8 cellular contexts compared by ENCODE assay signal in the genomic region with DNA sequence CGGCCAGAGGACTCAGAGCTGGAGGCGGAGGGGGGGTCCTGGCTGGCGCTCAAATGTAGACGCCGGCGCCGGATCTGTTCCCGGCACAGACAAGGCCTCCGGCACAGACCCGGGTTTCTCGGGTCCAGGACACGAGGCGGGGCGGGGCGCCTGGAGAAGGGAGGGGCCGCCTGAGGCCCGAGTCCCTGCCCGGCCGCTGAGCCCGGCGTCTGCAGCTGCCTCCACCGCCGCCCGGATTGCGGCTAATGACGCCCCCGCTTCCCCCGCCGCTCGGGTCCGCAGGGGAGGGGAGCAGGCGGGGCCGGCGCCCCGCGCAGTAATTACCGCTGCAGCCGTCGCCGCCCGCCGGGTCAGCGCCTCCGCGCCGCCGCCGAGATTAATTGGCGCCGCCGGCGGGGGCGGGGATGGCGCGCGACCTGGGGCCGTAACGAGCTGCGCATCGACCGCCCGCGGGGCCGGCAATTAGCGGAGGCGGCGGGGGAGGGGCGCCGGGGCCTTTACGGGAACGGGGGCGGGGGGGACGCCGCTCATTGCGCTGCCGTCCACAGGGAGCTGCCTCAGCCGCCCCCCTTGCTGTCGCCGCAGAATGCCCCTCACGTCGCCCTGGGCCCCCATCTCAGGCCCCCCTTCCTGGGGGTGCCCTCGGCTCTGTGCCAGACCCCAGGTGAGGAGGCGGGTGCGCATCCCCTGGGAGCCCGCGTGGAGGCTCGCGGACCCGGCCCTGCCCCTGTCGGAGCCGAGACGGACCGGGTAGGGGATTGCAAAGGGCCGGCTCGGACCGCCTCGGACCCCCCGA. TPM values are rescaled to one million over a fixed set of nuclear protein-coding genes. Genes with fewer than 3 reads are reported as not detected.
DNase-seq lines count a peak whose midpoint lies in the region; ATAC-seq, FAIRE-seq and TF ChIP-seq lines count a peak whose summit lies in the region.

No MANE protein-coding gene starts in this region.

- H3K4me3 Mint-ChIP-seq in naive B cell, result peak overlapping the region; percentile 9 to 90 (median 82)

- H3K4me1 ChIP-seq in Loucy (ENCODE audit: insufficient read depth, low read length, poor library complexity, severe bottlenecking) (peaks cover 23% of the 10 kb centered on the region), esophagus (ENCODE audit: control insufficient read depth in 2 of 2, insufficient read depth in 2 of 2, low read length in 1 of 2) (peaks cover 13 to 23% of the 10 kb centered on the region in 2 donors)

- peak overlapping the region; percentile 78 for H3K4me2 ChIP-seq in Loucy (ENCODE audit: low read depth, low read length, poor library complexity, severe bottlenecking)

- H3K4me3 ChIP-seq in Loucy (ENCODE audit: low read length, poor library complexity, severe bottlenecking), result peak overlapping the region; percentile 68
- H3K4me3 ChIP-seq in esophagus (ENCODE audit: low read depth in 1 of 2, low read length in 2 of 2), result peak overlapping the region; percentile 21 to 25

- H3K36me3 ChIP-seq in Loucy (ENCODE audit: insufficient read depth, low read length) (no peaks in the 10 kb centered on the region; the same call in 1 of the 2 replicates), esophagus (ENCODE audit: control insufficient read depth in 2 of 2, insufficient read depth in 2 of 2, low read length in 1 of 2) (peaks cover 0 to 18% of the 10 kb centered on the region in 2 donors)

- H3K27me3 ChIP-seq in Loucy (ENCODE audit: insufficient read depth, low read length, poor library complexity, severe bottlenecking) (peaks cover 15% of the 10 kb centered on the region), esophagus (ENCODE audit: control insufficient read depth in 1 of 2, insufficient read depth in 2 of 2, low read length in 2 of 2) (peaks cover 0 to 31% of the 10 kb centered on the region in 2 donors)

- no peak for FAIRE-seq in HTR-8/SVneo (lab: Jason Lieb, UNC)

- H3K9me3 ChIP-seq in Loucy (ENCODE audit: insufficient read depth, low read depth, low read length) (no peaks in the 10 kb centered on the region), esophagus (ENCODE audit: control insufficient read depth in 2 of 2, insufficient read depth in 1 of 2, low read depth in 1 of 2, low read length in 1 of 2) (peaks cover 0 to 3% of the 10 kb centered on the region in 2 donors)

- H2AFZ ChIP-seq in Loucy (ENCODE audit: low read length), result peak overlapping the region; percentile 43; the same call in 1 of the 2 replicates

- peak; percentile 28 for DNase-seq in DMS79 (lab: John Stamatoyannopoulos, UW)
- DNase-seq in SW480 (ENCODE audit: low spot score), result peak; percentile 77
- no peak for DNase-seq in naive B cell
- no peak for DNase-seq in HTR-8/SVneo (ENCODE audit: insufficient read length, low spot score)
- DNase-seq in globus pallidus (ENCODE audit: low spot score), result no peak

- H3K9me2 ChIP-seq in Loucy (replicated peaks; ENCODE audit: low read depth, low read length), result no peaks in the 10 kb centered on the region

- no peaks in the 10 kb centered on the region for H3K79me2 ChIP-seq in Loucy (ENCODE audit: insufficient read depth, low read length)

- peak; percentile 16 to 28 for ATAC-seq in naive B cell (ENCODE audit: low read depth in 2 of 2)
- ATAC-seq in GM21786 (IDR thresholded peaks at IDR 0.05; ENCODE audit: unreplicated experiment), result no peak

- TF ChIP-seq CTCF in Loucy (conservative IDR thresholded peaks at IDR 0.05; ENCODE audit: low read length), result no peak

- H3K27me3 Mint-ChIP-seq in naive B cell, result peaks cover 4 to 44% (median 41%) of the 10 kb centered on the region in 3 donors

- peaks cover 0 to 9% of the 10 kb centered on the region in 2 donors for H3K36me3 Mint-ChIP-seq in naive B cell

- H3F3A ChIP-seq in Loucy (ENCODE audit: low read depth), result no peaks in the 10 kb centered on the region

- H4K20me1 ChIP-seq in Loucy (ENCODE audit: insufficient read depth, low read length, poor library complexity, severe bottlenecking), result no peaks in the 10 kb centered on the region

- H3K9ac ChIP-seq in Loucy (ENCODE audit: low read depth, low read length, poor library complexity, severe bottlenecking), result peak overlapping the region; percentile 22

- H3K27ac Mint-ChIP-seq in naive B cell, result peak overlapping the region in 1 of 6 donors; percentile 74

- peaks cover 9 to 16% (median 12%) of the 10 kb centered on the region in 3 donors for H3K4me1 Mint-ChIP-seq in naive B cell

- H3K9me3 Mint-ChIP-seq in naive B cell, result no peaks in the 10 kb centered on the region

- 0 to 1% methylated on average over 74 to 98 of the region's 98 CpGs for WGBS in esophagus, 2 donors

- H3K27ac ChIP-seq in esophagus (ENCODE audit: low read depth in 2 of 2, low read length in 1 of 2), result peak overlapping the region in 1 of 2 donors; percentile 47

RNA-seq across cellular contexts. Expression of a gene that starts 17.3 kb away (rescaled TPM):
- polyA plus RNA-seq in esophagus (10 to 100 TPM; 60.8 to 67.4 TPM), naive B cell (ENCODE audit: low read depth in 6 of 6) (10 to 100 TPM; 50.8 to 78.2 (median 60.4) TPM)

RNA-seq across cellular contexts. Expression of a gene that starts 18.1 kb away (rescaled TPM):
- polyA plus RNA-seq in esophagus (1 to 10 TPM in 1 of 2 donors, under 1 TPM in 1; 0.68 to 1.5 TPM), naive B cell (ENCODE audit: low read depth in 6 of 6) (under 1 TPM in 2 of 6 donors, not detected in 4; 0.19 to 0.40 TPM)

RNA-seq across cellular contexts. Expression of a gene that starts 18.6 kb away (rescaled TPM):
- polyA plus RNA-seq in esophagus, result 10 to 100 TPM; 11.9 to 21.8 TPM
- 1 to 10 TPM in 4 of 6 donors, under 1 TPM in 1, not detected in 1; 0.70 to 1.8 (median 1.4) TPM for polyA plus RNA-seq in naive B cell (ENCODE audit: low read depth in 6 of 6)

RNA-seq across cellular contexts. Expression of a gene that starts 24.5 kb away (rescaled TPM):
- 10 to 100 TPM; 35.6 to 74.7 TPM for polyA plus RNA-seq in esophagus
- not detected for polyA plus RNA-seq in naive B cell (ENCODE audit: low read depth in 6 of 6)

RNA-seq across cellular contexts. Expression of a gene that starts 40.1 kb away (rescaled TPM):
- 1 to 10 TPM in 1 of 2 donors, under 1 TPM in 1; 0.47 to 3.4 TPM for polyA plus RNA-seq in esophagus
- not detected for polyA plus RNA-seq in naive B cell (ENCODE audit: low read depth in 6 of 6)

Comparison
In these comparisons a context has a peak if more than half of its experiments do, and no peak if none do; other contexts are left out.
1. DNase-seq: peak in DMS79 (single experiment) and SW480 (single experiment); none in naive B cell (single experiment), HTR-8/SVneo (single experiment) and globus pallidus (single experiment).
2. RNA of a gene that starts 18.6 kb away (polyA plus RNA-seq): 11.9 to 21.8 TPM in esophagus; 0.70 to 1.8 TPM in naive B cell; every median in the first group is over 4 times any median in the second.